Comparison of ENCODE assay signal across 1 cellular context in genomic region chr15:34969340-34970097, GRCh38.
A peak's percentile ranks its signal among the peaks of the same experiment; 100 is the strongest.
TF ChIP-seq lines count a peak whose summit lies in the region.

Gene AQR (minus strand): TSS chr15:34969742. CDS start chr15:34969613, 129 bp downstream.

TF ChIP-seq in GM12878, 131 proteins besides CTCF, POLR2A, EP300 and RAD21 (continued from another document):
- peak; percentile 97 for TF ChIP-seq E2F8 (IDR thresholded peaks at IDR 0.05; ENCODE audit: low read depth, partially characterized antibody)
- no peak; the same call in 1 of the 2 replicates for TF ChIP-seq NFIC (IDR thresholded peaks at IDR 0.05; ENCODE audit: low read depth, low read length)
- TF ChIP-seq HSF1 (IDR thresholded peaks at IDR 0.05; ENCODE audit: low read depth, low read length): 0 out of 2 replicates have a peak, but pooled peaks have one; percentile 44
- no peak for TF ChIP-seq BRCA1 (IDR thresholded peaks at IDR 0.05; ENCODE audit: low read depth, low read length)
- TF ChIP-seq YY1 (IDR thresholded peaks at IDR 0.05; ENCODE audit: low read depth, low read length): peak; percentile 91
- TF ChIP-seq ZBTB11 (CRISPR knock-in tag; IDR thresholded peaks at IDR 0.05): peak; percentile 92
- 0 out of 2 replicates have a peak, but pooled peaks have one; percentile 28 for TF ChIP-seq ZNF384 (IDR thresholded peaks at IDR 0.05; ENCODE audit: borderline replicate concordance, low read depth, low read length)
- TF ChIP-seq CREB1 (IDR thresholded peaks at IDR 0.05; ENCODE audit: low read depth): peak; percentile 95
- TF ChIP-seq RELA (IDR thresholded peaks at IDR 0.05; ENCODE audit: borderline replicate concordance, partially characterized antibody): peak; percentile 88
- TF ChIP-seq EED (IDR thresholded peaks at IDR 0.05; ENCODE audit: low read depth): peak; percentile 69
- no peak for TF ChIP-seq TBL1XR1 (IDR thresholded peaks at IDR 0.05; ENCODE audit: low read depth, low read length)
- no peak for TF ChIP-seq RAD51 (IDR thresholded peaks at IDR 0.05)
- TF ChIP-seq E2F4 (IDR thresholded peaks at IDR 0.05; ENCODE audit: low read depth, low read length): peak; percentile 56; the same call in 1 of the 2 replicates
- TF ChIP-seq CREM (IDR thresholded peaks at IDR 0.05; ENCODE audit: low read depth): peak; percentile 97
- TF ChIP-seq ATF3 (IDR thresholded peaks at IDR 0.05; ENCODE audit: borderline replicate concordance, extremely low read depth, low read depth, low read length): no peak
- no peak for TF ChIP-seq TCF3 (IDR thresholded peaks at IDR 0.05; ENCODE audit: borderline replicate concordance, insufficient read depth, low read depth, low read length)
- TF ChIP-seq JUND (IDR thresholded peaks at IDR 0.05; ENCODE audit: low read depth, low read length): no peak
- no peak for TF ChIP-seq FOS (IDR thresholded peaks at IDR 0.05; ENCODE audit: borderline replicate concordance, extremely low read depth, insufficient read length)
- TF ChIP-seq SPI1 (IDR thresholded peaks at IDR 0.05; ENCODE audit: borderline replicate concordance, insufficient read depth, low read depth, low read length): peak; percentile 53
- TF ChIP-seq PAX5 (IDR thresholded peaks at IDR 0.05; ENCODE audit: borderline replicate concordance, low read depth, low read length): no peak
- peak; percentile 85 for TF ChIP-seq TARDBP (IDR thresholded peaks at IDR 0.05; ENCODE audit: borderline replicate concordance)
- TF ChIP-seq ATF2 (IDR thresholded peaks at IDR 0.05; ENCODE audit: low read length): 0 out of 2 replicates have a peak, but pooled peaks have one; percentile 36
- no peak for TF ChIP-seq SUPT20H (IDR thresholded peaks at IDR 0.05; ENCODE audit: borderline replicate concordance, control insufficient read depth, low read depth, low read length)
- TF ChIP-seq FOXM1 (IDR thresholded peaks at IDR 0.05; ENCODE audit: low read depth, low read length): peak; percentile 69; the same call in 1 of the 2 replicates
- TF ChIP-seq CHD1 (IDR thresholded peaks at IDR 0.05; ENCODE audit: low read depth, low read length): no peak
- no peak for TF ChIP-seq KDM1A (IDR thresholded peaks at IDR 0.05; ENCODE audit: borderline replicate concordance)
- peak; percentile 95 for TF ChIP-seq NBN (IDR thresholded peaks at IDR 0.05)
- TF ChIP-seq ETV6 (conservative IDR thresholded peaks at IDR 0.05 in 1 of 2, IDR thresholded peaks at IDR 0.05 in 1 of 2; ENCODE audit: borderline replicate concordance in 1 of 2, low read depth in 1 of 2): peak in 1 of 2 experiments; percentile 52; a peak in 1 of 4 replicates
- TF ChIP-seq, protein P1, sequence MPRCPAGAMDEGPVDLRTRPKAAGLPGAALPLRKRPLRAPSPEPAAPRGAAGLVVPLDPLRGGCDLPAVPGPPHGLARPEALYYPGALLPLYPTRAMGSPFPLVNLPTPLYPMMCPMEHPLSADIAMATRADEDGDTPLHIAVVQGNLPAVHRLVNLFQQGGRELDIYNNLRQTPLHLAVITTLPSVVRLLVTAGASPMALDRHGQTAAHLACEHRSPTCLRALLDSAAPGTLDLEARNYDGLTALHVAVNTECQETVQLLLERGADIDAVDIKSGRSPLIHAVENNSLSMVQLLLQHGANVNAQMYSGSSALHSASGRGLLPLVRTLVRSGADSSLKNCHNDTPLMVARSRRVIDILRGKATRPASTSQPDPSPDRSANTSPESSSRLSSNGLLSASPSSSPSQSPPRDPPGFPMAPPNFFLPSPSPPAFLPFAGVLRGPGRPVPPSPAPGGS (IDR thresholded peaks at IDR 0.05; ENCODE audit: borderline replicate concordance, insufficient read depth, low read depth, low read length, poor library complexity, severe bottlenecking): no peak
- TF ChIP-seq EZH2 (IDR thresholded peaks at IDR 0.05; ENCODE audit: borderline replicate concordance, control insufficient read depth, low read depth, low read length): no peak
- no peak for TF ChIP-seq BCLAF1 (IDR thresholded peaks at IDR 0.05)
- 0 out of 2 replicates have a peak, but pooled peaks have one; percentile 65 for TF ChIP-seq NKRF (conservative IDR thresholded peaks at IDR 0.05)
- no peak for TF ChIP-seq BMI1 (IDR thresholded peaks at IDR 0.05; ENCODE audit: borderline replicate concordance)
TF ChIP-seq in GM12878: peak in this region for 77.
